In genomic region chr14:84750763-84751554, GRCh38 we compare ENCODE assay signal across 15 cellular contexts.
A peak's percentile ranks its signal among the peaks of the same experiment; 100 is the strongest.
DNase-seq lines count a peak whose midpoint lies in the region; ATAC-seq and TF ChIP-seq lines count a peak whose summit lies in the region.
"Had no signal": no experiment of that assay in that cellular context is flagged by ENCODE, and none has a peak within 500 bp of the region (broad histone marks: within the 10 kb centered on the region; RNA-seq: fewer than 3 reads in every experiment).

No MANE protein-coding gene starts in this region.

- H3K4me3 ChIP-seq in MG63 (peak overlapping the region; percentile 6; the same call in 1 of the 2 replicates), endodermal cell (ENCODE audit: low read length) (peak overlapping the region; percentile 66), lower lobe of right lung (peak overlapping the region; percentile 7), upper lobe of left lung (no peak overlapping the region)
- H3K4me3 ChIP-seq: gastrocnemius medialis had no signal

- TF ChIP-seq EP300 in upper lobe of left lung (IDR thresholded peaks at IDR 0.05), result no peak

- H3K9me3 ChIP-seq in MG63, result no peaks in the 10 kb centered on the region
- peaks cover 20% of the 10 kb centered on the region for H3K9me3 ChIP-seq in endodermal cell (ENCODE audit: control insufficient read depth, low read length)
- H3K9me3 ChIP-seq in lower lobe of right lung, result no peaks in the 10 kb centered on the region
- H3K9me3 ChIP-seq in upper lobe of left lung, result no peaks in the 10 kb centered on the region
- H3K9me3 ChIP-seq: gastrocnemius medialis had no signal

- no peak overlapping the region for H3K9ac ChIP-seq in endodermal cell (ENCODE audit: extremely low read depth, low read length, poor library complexity, severe bottlenecking)

- peak in 1 of 2 donors; percentile 64 for ATAC-seq in lower lobe of right lung
- no peak for ATAC-seq in upper lobe of left lung (ENCODE audit: low FRiP score in 2 of 2)
- ATAC-seq: gastrocnemius medialis, left cardiac atrium, Panc1 had no signal

- H3K27me3 ChIP-seq in MG63 (no peaks in the 10 kb centered on the region), endodermal cell (ENCODE audit: control insufficient read depth, insufficient read depth, low read length, poor library complexity, severe bottlenecking) (no peaks in the 10 kb centered on the region), lower lobe of right lung (ENCODE audit: low read depth) (no peaks in the 10 kb centered on the region), upper lobe of left lung (no peaks in the 10 kb centered on the region)
- H3K27me3 ChIP-seq: gastrocnemius medialis had no signal

- intact Hi-C loops in lower lobe of right lung (cut with DNase I), result no loop called here

- peaks cover 4% of the 10 kb centered on the region for H3K27me3 Mint-ChIP-seq in endodermal cell (ENCODE audit: insufficient read depth)
- H3K27me3 Mint-ChIP-seq: activated CD4-positive, alpha-beta memory T cell treated with anti-CD3 and anti-CD28 coated beads, Interleukin-2, amount 10 ng/mL, durations not matched to agents 7 days and 5 days had no signal

- H3K4me1 Mint-ChIP-seq in endodermal cell, result peaks cover 18% of the 10 kb centered on the region
- H3K4me1 Mint-ChIP-seq: activated CD4-positive, alpha-beta memory T cell treated with anti-CD3 and anti-CD28 coated beads, Interleukin-2, amount 10 ng/mL, durations not matched to agents 7 days and 5 days had no signal

- DNase-seq in A172 (ENCODE audit: low spot score) (peak; percentile 13), MG63 (no peak), endodermal cell (no peak), lower lobe of right lung (no peak), NCI-H128 (lab: John Stamatoyannopoulos, UW; ENCODE audit: unreplicated experiment) (no peak), NCI-H774 (lab: John Stamatoyannopoulos, UW) (no peak), upper lobe of left lung (no peak), superior temporal gyrus (ENCODE audit: extremely low spot score) (no peak)
- DNase-seq: activated CD4-positive, alpha-beta memory T cell treated with anti-CD3 and anti-CD28 coated beads, Interleukin-2, amount 10 ng/mL, durations not matched to agents 7 days and 5 days; gastrocnemius medialis; left cardiac atrium; NCI-H1092; NCI-H2227 treated with DMSO at 0.1 percent for 48 hours had no signal

- H3K36me3 ChIP-seq in MG63, result no peaks in the 10 kb centered on the region
- no peaks in the 10 kb centered on the region for H3K36me3 ChIP-seq in endodermal cell (ENCODE audit: control insufficient read depth, insufficient read depth, low read length)
- H3K36me3 ChIP-seq in lower lobe of right lung, result no peaks in the 10 kb centered on the region
- no peaks in the 10 kb centered on the region for H3K36me3 ChIP-seq in upper lobe of left lung
- H3K36me3 ChIP-seq: gastrocnemius medialis had no signal

- H3K4me1 ChIP-seq in endodermal cell (ENCODE audit: control insufficient read depth, insufficient read depth, low read length) (no peaks in the 10 kb centered on the region), lower lobe of right lung (no peaks in the 10 kb centered on the region), upper lobe of left lung (no peaks in the 10 kb centered on the region)
- H3K4me1 ChIP-seq: gastrocnemius medialis had no signal

- peaks cover 5% of the 10 kb centered on the region for H3K36me3 Mint-ChIP-seq in endodermal cell (ENCODE audit: low read depth)

- no peak for TF ChIP-seq POLR2A in upper lobe of left lung (IDR thresholded peaks at IDR 0.05)

- TF ChIP-seq CTCF in endodermal cell (conservative IDR thresholded peaks at IDR 0.05) (no peak), lower lobe of right lung (IDR thresholded peaks at IDR 0.05) (no peak), upper lobe of left lung (IDR thresholded peaks at IDR 0.05) (no peak)

- peak overlapping the region; percentile 32 for H3K4me3 Mint-ChIP-seq in endodermal cell
- H3K4me3 Mint-ChIP-seq: activated CD4-positive, alpha-beta memory T cell treated with anti-CD3 and anti-CD28 coated beads, Interleukin-2, amount 10 ng/mL, durations not matched to agents 7 days and 5 days; T-helper 1 cell treated with Interleukin-12 subunit alpha and Interleukin-12 subunit beta and Interleukin-4 antibody, amounts not matched to agents 30 μg/mL and 1 μg/mL, for 36 hours had no signal

- peak overlapping the region; percentile 50 for H3K27ac Mint-ChIP-seq in endodermal cell
- H3K27ac Mint-ChIP-seq: activated CD4-positive, alpha-beta memory T cell treated with anti-CD3 and anti-CD28 coated beads, Interleukin-2, amount 10 ng/mL, durations not matched to agents 7 days and 5 days; T-helper 1 cell treated with Interleukin-12 subunit alpha and Interleukin-12 subunit beta and Interleukin-4 antibody, amounts not matched to agents 30 μg/mL and 1 μg/mL, for 36 hours had no signal

- H3K9me3 Mint-ChIP-seq in endodermal cell, result peaks cover 18% of the 10 kb centered on the region

- 20 to 76% methylated on average over 2 to 10 of the region's 10 CpGs for WGBS in endodermal cell (ENCODE audit: insufficient coverage in 1 of 2, insufficient read length in 1 of 2), 2 experiments
- WGBS in upper lobe of left lung, 2 donors, result 55 to 56% methylated on average over 10 of the region's 10 CpGs

- H3K27ac ChIP-seq in endodermal cell (ENCODE audit: low read depth, low read length) (no peak overlapping the region), lower lobe of right lung (no peak overlapping the region), upper lobe of left lung (no peak overlapping the region)
- H3K27ac ChIP-seq: gastrocnemius medialis had no signal

Comparison
In these comparisons a context has a peak if more than half of its experiments do, and no peak if none do; other contexts are left out.
1. H3K4me3 ChIP-seq: peak in MG63 (single experiment), endodermal cell (single experiment) and lower lobe of right lung (single experiment); none in upper lobe of left lung (0 of 4).